In genomic region chr10:132492323-132493035, GRCh38 we compare ENCODE assay signal across 19 cellular contexts. TPM values are rescaled to one million over a fixed set of nuclear protein-coding genes. Genes with fewer than 3 reads are reported as not detected.
DNase-seq lines count a peak whose midpoint lies in the region; ATAC-seq, FAIRE-seq and TF ChIP-seq lines count a peak whose summit lies in the region.
"Had no signal": no experiment of that assay in that cellular context is flagged by ENCODE, and none has a peak within 500 bp of the region (broad histone marks: within the 10 kb centered on the region; RNA-seq: fewer than 3 reads in every experiment).

No MANE protein-coding gene starts in this region.

- H3K9me3 ChIP-seq in WERI-Rb-1 (ENCODE audit: severe bottlenecking), result no peaks in the 10 kb centered on the region
- no peaks in the 10 kb centered on the region for H3K9me3 ChIP-seq in sigmoid colon
- H3K9me3 ChIP-seq in MM.1S (replicated peaks; ENCODE audit: insufficient read depth, low read length), result no peaks in the 10 kb centered on the region
- H3K9me3 ChIP-seq: neutrophil had no signal

- no peaks in the 10 kb centered on the region for H3K79me2 ChIP-seq in MM.1S (ENCODE audit: low read length)

- no peak for FAIRE-seq in frontal cortex (lab: Jason Lieb, UNC)

- ATAC-seq in HG03521 (IDR thresholded peaks at IDR 0.05; ENCODE audit: unreplicated experiment), result no peak
- ATAC-seq: activated naive CD8-positive, alpha-beta T cell treated with anti-CD3 and anti-CD28 coated beads, Interleukin-2, amount 50 U/mL, for 24 hours had no signal

- H3K9ac ChIP-seq in MM.1S (ENCODE audit: low read length), result no peak overlapping the region

- no peaks in the 10 kb centered on the region for H3F3A ChIP-seq in MM.1S (ENCODE audit: insufficient read depth, low read length)

- H3K9me2 ChIP-seq in MM.1S (replicated peaks; ENCODE audit: insufficient read depth, low read length), result no peaks in the 10 kb centered on the region

- no peak for TF ChIP-seq EP300 in sigmoid colon (IDR thresholded peaks at IDR 0.05)

- H4K20me1 ChIP-seq in MM.1S (ENCODE audit: insufficient read depth, low read length), result no peaks in the 10 kb centered on the region

- no peak overlapping the region for H3K4me2 ChIP-seq in MM.1S (ENCODE audit: low read depth, low read length)

- intact Hi-C loops in sigmoid colon (cut with DNase I), result no loop called here

- no peak for TF ChIP-seq CTCF in WERI-Rb-1 (IDR thresholded peaks at IDR 0.05; ENCODE audit: low read depth, low read length)
- no peak for TF ChIP-seq CTCF in sigmoid colon (IDR thresholded peaks at IDR 0.05)
- no peak for TF ChIP-seq CTCF in coronary artery (IDR thresholded peaks at IDR 0.05)
- no peak for TF ChIP-seq CTCF in MM.1S (IDR thresholded peaks at IDR 0.05; ENCODE audit: low read length)

- H3K36me3 ChIP-seq in WERI-Rb-1 (no peaks in the 10 kb centered on the region), sigmoid colon (no peaks in the 10 kb centered on the region), MM.1S (replicated peaks; ENCODE audit: insufficient read depth, low read length) (no peaks in the 10 kb centered on the region)
- H3K36me3 ChIP-seq: neutrophil had no signal

- peaks cover 0 to 26% (median 12%) of the 10 kb centered on the region in 4 donors for H3K4me1 ChIP-seq in sigmoid colon
- no peaks in the 10 kb centered on the region for H3K4me1 ChIP-seq in MM.1S (ENCODE audit: low read length)

- no peak overlapping the region for H2AFZ ChIP-seq in MM.1S (ENCODE audit: low read length)

- H3K4me3 ChIP-seq in WERI-Rb-1 (ENCODE audit: low read depth, low read length) (no peak overlapping the region), sigmoid colon (no peak overlapping the region), coronary artery (no peak overlapping the region), MM.1S (ENCODE audit: low read length) (no peak overlapping the region)

- H3K27me3 ChIP-seq in WERI-Rb-1 (ENCODE audit: insufficient read depth, low read depth, severe bottlenecking), result no peaks in the 10 kb centered on the region
- H3K27me3 ChIP-seq in sigmoid colon, result no peaks in the 10 kb centered on the region
- peaks cover 74% of the 10 kb centered on the region for H3K27me3 ChIP-seq in MM.1S (replicated peaks; ENCODE audit: insufficient read depth, low read length)
- H3K27me3 ChIP-seq: neutrophil had no signal

- no peak for TF ChIP-seq POLR2A in sigmoid colon (IDR thresholded peaks at IDR 0.05)

- DNase-seq in WERI-Rb-1 (peak; percentile 1), frontal cortex (ENCODE audit: low spot score in 2 of 2) (peak; percentile 42 to 55), mesenteric fat pad (ENCODE audit: low spot score) (peak; percentile 86), sigmoid colon (peak; percentile 89), coronary artery (ENCODE audit: low spot score) (no peak), MM.1S (no peak), NCI-H1694 treated with DMSO at 0.1 percent for 48 hours (lab: John Stamatoyannopoulos, UW) (no peak)
- DNase-seq: ACHN; activated naive CD8-positive, alpha-beta T cell treated with anti-CD3 and anti-CD28 coated beads, Interleukin-2, amount 50 U/mL, for 24 hours; activated T-cell treated with anti-CD3 and anti-CD28 coated beads, Interleukin-2, amount 50 U/mL, for 48 hours; CD8-positive, alpha-beta memory T cell; cerebellar nuclear complex; hippocampal formation; NCI-H2171; SHP77; T1000 had no signal

- WGBS in sigmoid colon, 2 donors, result 78 to 86% methylated on average over 21 of the region's 21 CpGs

- H3K27ac ChIP-seq in WERI-Rb-1 (no peak overlapping the region), sigmoid colon (peak overlapping the region in 3 of 4 donors; percentile 19 to 54 (median 33)), coronary artery (no peak overlapping the region), MM.1S (ENCODE audit: low read length) (no peak overlapping the region)
- H3K27ac ChIP-seq: epithelial cell of prostate, neutrophil had no signal

RNA-seq across cellular contexts. Expression of gene INPP5A, which starts 45.1 kb away (rescaled TPM):
- total RNA-seq in frontal cortex (38.7 TPM), mesenteric fat pad (30.5 TPM), sigmoid colon (100 to 1,000 TPM; 100 to 132 (median 112) TPM)
- polyA plus RNA-seq in sigmoid colon, result 10 to 100 TPM; 17.6 to 21.0 (median 20.3) TPM

Comparison
In these comparisons a context has a peak if more than half of its experiments do, and no peak if none do; other contexts are left out.
1. DNase-seq: peak in WERI-Rb-1 (single experiment), frontal cortex (2 of 2), mesenteric fat pad (single experiment) and sigmoid colon (single experiment); none in coronary artery (single experiment), MM.1S (single experiment) and NCI-H1694 treated with DMSO at 0.1 percent for 48 hours (single experiment).
2. H3K27ac ChIP-seq: peak in sigmoid colon (3 of 4); none in WERI-Rb-1 (single experiment), coronary artery (0 of 2) and MM.1S (single experiment).